ENCODE assay signal across 1 cellular context in the genomic region with DNA sequence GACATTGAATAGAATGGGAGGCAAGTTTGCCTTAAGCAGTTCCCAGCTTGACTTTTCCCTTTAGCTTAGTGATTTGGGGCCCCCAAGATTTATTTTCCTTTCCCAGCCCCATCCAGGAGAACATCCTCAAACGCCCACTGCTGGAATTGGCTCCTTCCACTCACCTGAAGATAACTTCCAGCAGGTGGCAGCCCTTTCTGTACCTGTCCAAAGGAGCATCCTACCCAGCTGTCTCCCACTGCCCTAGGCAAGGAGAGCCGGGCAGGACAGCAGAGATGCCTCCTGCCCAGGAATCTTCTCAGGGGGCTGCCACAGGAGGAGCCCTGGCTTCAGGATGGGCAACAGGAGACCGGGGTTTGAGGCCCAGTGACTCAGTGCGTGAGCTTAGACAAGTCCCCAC.
TF ChIP-seq lines count a peak whose summit lies in the region.

No MANE protein-coding gene starts in this region.

TF ChIP-seq in WTC11, 78 proteins besides CTCF, POLR2A, EP300 and RAD21:
- TF ChIP-seq, protein P1, sequence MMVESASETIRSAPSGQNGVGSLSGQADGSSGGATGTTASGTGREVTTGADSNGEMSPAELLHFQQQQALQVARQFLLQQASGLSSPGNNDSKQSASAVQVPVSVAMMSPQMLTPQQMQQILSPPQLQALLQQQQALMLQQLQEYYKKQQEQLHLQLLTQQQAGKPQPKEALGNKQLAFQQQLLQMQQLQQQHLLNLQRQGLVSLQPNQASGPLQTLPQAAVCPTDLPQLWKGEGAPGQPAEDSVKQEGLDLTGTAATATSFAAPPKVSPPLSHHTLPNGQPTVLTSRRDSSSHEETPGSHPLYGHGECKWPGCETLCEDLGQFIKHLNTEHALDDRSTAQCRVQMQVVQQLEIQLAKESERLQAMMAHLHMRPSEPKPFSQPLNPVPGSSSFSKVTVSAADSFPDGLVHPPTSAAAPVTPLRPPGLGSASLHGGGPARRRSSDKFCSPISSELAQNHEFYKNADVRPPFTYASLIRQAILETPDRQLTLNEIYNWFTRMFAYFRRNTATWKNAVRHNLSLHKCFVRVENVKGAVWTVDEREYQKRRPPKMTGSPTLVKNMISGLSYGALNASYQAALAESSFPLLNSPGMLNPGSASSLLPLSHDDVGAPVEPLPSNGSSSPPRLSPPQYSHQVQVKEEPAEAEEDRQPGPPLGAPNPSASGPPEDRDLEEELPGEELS (CRISPR knock-in tag; IDR thresholded peaks at IDR 0.05), result no peak
- TF ChIP-seq EMX1 (CRISPR knock-in tag; IDR thresholded peaks at IDR 0.05) (no peak), ZNF232 (CRISPR knock-in tag; IDR thresholded peaks at IDR 0.05) (no peak), ATF1 (CRISPR knock-in tag; IDR thresholded peaks at IDR 0.05) (no peak), NR1H2 (CRISPR knock-in tag; IDR thresholded peaks at IDR 0.05) (no peak)
- TF ChIP-seq, protein P2, sequence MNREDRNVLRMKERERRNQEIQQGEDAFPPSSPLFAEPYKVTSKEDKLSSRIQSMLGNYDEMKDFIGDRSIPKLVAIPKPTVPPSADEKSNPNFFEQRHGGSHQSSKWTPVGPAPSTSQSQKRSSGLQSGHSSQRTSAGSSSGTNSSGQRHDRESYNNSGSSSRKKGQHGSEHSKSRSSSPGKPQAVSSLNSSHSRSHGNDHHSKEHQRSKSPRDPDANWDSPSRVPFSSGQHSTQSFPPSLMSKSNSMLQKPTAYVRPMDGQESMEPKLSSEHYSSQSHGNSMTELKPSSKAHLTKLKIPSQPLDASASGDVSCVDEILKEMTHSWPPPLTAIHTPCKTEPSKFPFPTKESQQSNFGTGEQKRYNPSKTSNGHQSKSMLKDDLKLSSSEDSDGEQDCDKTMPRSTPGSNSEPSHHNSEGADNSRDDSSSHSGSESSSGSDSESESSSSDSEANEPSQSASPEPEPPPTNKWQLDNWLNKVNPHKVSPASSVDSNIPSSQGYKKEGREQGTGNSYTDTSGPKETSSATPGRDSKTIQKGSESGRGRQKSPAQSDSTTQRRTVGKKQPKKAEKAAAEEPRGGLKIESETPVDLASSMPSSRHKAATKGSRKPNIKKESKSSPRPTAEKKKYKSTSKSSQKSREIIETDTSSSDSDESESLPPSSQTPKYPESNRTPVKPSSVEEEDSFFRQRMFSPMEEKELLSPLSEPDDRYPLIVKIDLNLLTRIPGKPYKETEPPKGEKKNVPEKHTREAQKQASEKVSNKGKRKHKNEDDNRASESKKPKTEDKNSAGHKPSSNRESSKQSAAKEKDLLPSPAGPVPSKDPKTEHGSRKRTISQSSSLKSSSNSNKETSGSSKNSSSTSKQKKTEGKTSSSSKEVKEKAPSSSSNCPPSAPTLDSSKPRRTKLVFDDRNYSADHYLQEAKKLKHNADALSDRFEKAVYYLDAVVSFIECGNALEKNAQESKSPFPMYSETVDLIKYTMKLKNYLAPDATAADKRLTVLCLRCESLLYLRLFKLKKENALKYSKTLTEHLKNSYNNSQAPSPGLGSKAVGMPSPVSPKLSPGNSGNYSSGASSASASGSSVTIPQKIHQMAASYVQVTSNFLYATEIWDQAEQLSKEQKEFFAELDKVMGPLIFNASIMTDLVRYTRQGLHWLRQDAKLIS (CRISPR knock-in tag; IDR thresholded peaks at IDR 0.05; ENCODE audit: borderline replicate concordance), result no peak
